In the genomic region with DNA sequence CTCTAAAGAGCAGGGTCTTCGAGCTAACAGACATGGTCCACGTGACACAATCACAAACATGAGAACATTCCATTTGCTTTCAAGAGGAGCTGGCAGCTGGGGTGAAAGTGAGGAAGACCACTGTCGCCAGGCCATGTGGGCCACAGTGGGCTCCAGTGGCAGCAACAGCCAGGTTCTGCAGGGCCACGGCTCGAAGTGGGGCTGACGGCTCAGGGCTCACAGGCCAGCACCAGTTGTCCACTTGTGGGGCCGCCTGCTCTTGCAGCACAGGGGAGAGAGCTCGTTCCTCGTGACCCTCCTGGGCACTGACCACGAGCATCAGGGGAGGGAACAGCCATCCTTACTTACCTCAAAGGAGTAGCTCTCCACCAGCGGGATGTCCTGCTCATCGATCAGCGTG, we compare ENCODE assay signal across 1 cellular context.
TF ChIP-seq lines count a peak whose summit lies in the region.

No MANE protein-coding gene starts in this region.

TF ChIP-seq in K562, 482 proteins besides CTCF, POLR2A, EP300 and RAD21:
- TF ChIP-seq ZNF668 (CRISPR knock-in tag; IDR thresholded peaks at IDR 0.05) (no peak), TBP (optimal IDR thresholded peaks at IDR 0.05; ENCODE audit: low read depth, low read length) (no peak), POLR2G (IDR thresholded peaks at IDR 0.05; ENCODE audit: low read depth, low read length) (peak; percentile 35; the same call in 1 of the 2 replicates), MTA1 (IDR thresholded peaks at IDR 0.05; ENCODE audit: borderline replicate concordance) (no peak)
